Comparison of ENCODE assay signal across 21 cellular contexts in the genomic region with DNA sequence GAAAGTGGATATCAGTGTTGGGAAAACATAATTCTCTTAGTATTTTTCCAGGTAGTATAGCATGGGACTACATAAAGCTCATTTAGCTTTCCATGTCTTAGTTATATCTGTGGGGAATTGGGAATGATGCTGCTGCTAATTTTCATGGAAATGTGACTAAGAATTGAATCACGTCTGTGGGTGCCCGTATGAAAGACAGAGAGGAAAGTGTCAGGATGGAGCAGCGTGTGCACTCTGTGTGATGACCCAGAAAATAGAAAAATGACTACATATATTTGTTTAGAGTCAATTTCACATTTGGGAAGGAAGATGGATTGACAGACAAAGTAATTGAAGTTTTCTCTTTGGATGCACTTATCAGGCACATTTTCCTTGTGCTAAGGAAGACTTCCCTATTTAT.
"Had no signal": no experiment of that assay in that cellular context is flagged by ENCODE, and none has a peak within 500 bp of the region (broad histone marks: within the 10 kb centered on the region; RNA-seq: fewer than 3 reads in every experiment).

No MANE protein-coding gene starts in this region.

- DNase-seq: activated CD4-positive, alpha-beta T cell treated with anti-CD3 and anti-CD28 coated beads for 36 hours; activated CD4-positive, alpha-beta T cell treated with anti-CD3 and anti-CD28 coated beads, Interleukin-2, amount 10 ng/mL, durations not matched to agents 7 days and 5 days; activated CD4-positive, alpha-beta T cell treated with anti-CD3 and anti-CD28 coated beads, Interleukin-2, amount 50 U/mL, for 48 hours; activated CD8-positive, alpha-beta T cell treated with anti-CD3 and anti-CD28 coated beads, Interleukin-2, amount 10 ng/mL, durations not matched to agents 7 days and 5 days; activated gamma-delta T cell; activated naive CD4-positive, alpha-beta T cell treated with Interleukin-2 at 50 U/mL for 16 hours; activated naive CD8-positive, alpha-beta T cell treated with anti-CD3 and anti-CD28 coated beads, Interleukin-2, amount 10 ng/mL, durations not matched to agents 7 days and 5 days; activated T-cell treated with anti-CD3 and anti-CD28 coated beads, Interleukin-2, amount 50 U/mL, for 24 hours; amygdala; NCI-H1092 treated with DMSO at 0.1 percent for 48 hours; NCI-H146; NCI-H187; NCI-H2029 treated with DMSO at 0.1 percent for 48 hours; NCI-H2107; NCI-H226; NCI-H446 treated with DMSO at 0.1 percent for 48 hours; NCI-H524; OCI-M1; RPMI8226; SHP77 treated with DMSO at 0.1 percent for 48 hours; SK-N-SH had no signal
